Comparison of ENCODE assay signal across 25 cellular contexts in the genomic region with DNA sequence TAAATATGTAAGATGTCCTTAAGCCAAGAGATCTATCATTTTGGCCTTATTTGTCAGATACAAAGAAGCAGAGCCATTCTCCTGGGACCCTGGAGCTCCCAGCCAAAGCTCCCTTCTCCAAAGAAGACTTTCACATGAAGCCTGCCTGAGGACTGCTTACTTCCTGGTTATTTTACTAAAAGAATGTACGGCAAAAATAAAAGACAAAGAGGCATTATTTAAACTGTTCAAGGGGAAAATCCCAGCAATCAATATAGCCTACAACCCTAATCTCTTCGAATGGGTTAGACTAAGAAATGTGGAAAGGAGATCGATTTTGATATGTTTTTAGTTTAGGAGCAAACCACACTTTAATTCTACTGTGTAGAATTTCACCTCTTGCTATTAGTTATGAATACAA.
"Had no signal": no experiment of that assay in that cellular context is flagged by ENCODE, and none has a peak within 500 bp of the region (broad histone marks: within the 10 kb centered on the region; RNA-seq: fewer than 3 reads in every experiment).

No MANE protein-coding gene starts in this region.

- H3K27me3 ChIP-seq: neural progenitor cell, pancreas, right lobe of liver, sigmoid colon, stomach, thyroid gland, tibial nerve, upper lobe of left lung, vagina had no signal

- H3K4me3 Mint-ChIP-seq: naive thymus-derived CD8-positive, alpha-beta T cell; natural killer cell treated with Interleukin-12 subunit alpha and Interleukin-12 subunit beta and Interleukin-15 and Interleukin-18, amount 100 ng/mL, for 72 hours; neural progenitor cell; stimulated activated effector memory CD8-positive, alpha-beta T cell treated with anti-CD3 and anti-CD28 coated beads, Interleukin-12 subunit alpha, Interleukin-12 subunit beta, amount 100 ng/mL, for 72 hours; stimulated activated naive B cell treated with anti-CD40 and anti-IgM and Interleukin-4, amounts not matched to agents 10 μg/mL and 1 μg/mL and 100 μg/mL, for 72 hours; stimulated activated naive CD8-positive, alpha-beta T cell treated with anti-CD3 and anti-CD28 coated beads, Interleukin-15, Interleukin-2, amounts not matched to agents 100 ng/mL and 50 ng/mL, for 24 hours had no signal

- H3K9me3 ChIP-seq: pancreas, right lobe of liver, sigmoid colon, stomach, thoracic aorta, thyroid gland, tibial nerve, upper lobe of left lung, vagina had no signal

- H3K4me3 ChIP-seq: neural progenitor cell, pancreas, psoas muscle, right lobe of liver, sigmoid colon, stomach, thoracic aorta, thyroid gland, tibial nerve, upper lobe of left lung, vagina had no signal

- H3K27ac ChIP-seq: neural progenitor cell, psoas muscle, right lobe of liver, sigmoid colon, stomach, thoracic aorta, thyroid gland, tibial nerve, upper lobe of left lung, vagina had no signal

- H3K36me3 ChIP-seq: neural progenitor cell, pancreas, right lobe of liver, sigmoid colon, stomach, thoracic aorta, thyroid gland, tibial nerve, upper lobe of left lung, vagina had no signal

- H2AFZ ChIP-seq: neural progenitor cell had no signal

- DNase-seq: naive B cell; naive thymus-derived CD8-positive, alpha-beta T cell; pancreas; psoas muscle; right cardiac atrium; right lobe of liver; sigmoid colon; small intestine; stimulated activated CD4-positive, alpha-beta T cell treated with anti-CD3 and anti-CD28 coated beads, Interleukin-15, amount 100 ng/mL, for 24 hours; stimulated activated CD4-positive, alpha-beta T cell treated with anti-CD3 and anti-CD28 coated beads, Interleukin-2, amount 100 ng/mL, for 24 hours; stimulated activated CD4-positive, alpha-beta T cell treated with anti-CD3 and anti-CD28 coated beads, Interleukin-2, amount 100 ng/mL, for 48 hours; stimulated activated CD4-positive, alpha-beta T cell treated with anti-CD3 and anti-CD28 coated beads, Interleukin-4, amount 100 ng/mL, for 24 hours; stimulated activated naive B cell treated with anti-CD40 and anti-IgM and Interleukin-4, amounts not matched to agents 10 μg/mL and 1 μg/mL and 100 μg/mL, for 72 hours; stimulated activated naive CD4-positive, alpha-beta T cell treated with Interleukin-2 at 50 U/mL for 16 hours; stomach; thyroid gland; trophoblast cell; upper lobe of left lung had no signal

- ATAC-seq: naive thymus-derived CD8-positive, alpha-beta T cell; natural killer cell treated with Interleukin-12 subunit alpha and Interleukin-12 subunit beta and Interleukin-15 and Interleukin-18, amount 100 ng/mL, for 72 hours; psoas muscle; right cardiac atrium; right lobe of liver; stimulated activated effector memory CD8-positive, alpha-beta T cell treated with anti-CD3 and anti-CD28 coated beads, Interleukin-12 subunit alpha, Interleukin-12 subunit beta, amount 100 ng/mL, for 72 hours; stimulated activated naive B cell treated with anti-CD40 and anti-IgM and Interleukin-4, amounts not matched to agents 10 μg/mL and 1 μg/mL and 100 μg/mL, for 72 hours had no signal

- H3K27ac Mint-ChIP-seq: naive B cell; naive thymus-derived CD8-positive, alpha-beta T cell; natural killer cell treated with Interleukin-12 subunit alpha and Interleukin-12 subunit beta and Interleukin-15 and Interleukin-18, amount 100 ng/mL, for 72 hours; neural progenitor cell; stimulated activated effector memory CD8-positive, alpha-beta T cell treated with anti-CD3 and anti-CD28 coated beads, Interleukin-12 subunit alpha, Interleukin-12 subunit beta, amount 100 ng/mL, for 72 hours; stimulated activated naive B cell treated with anti-CD40 and anti-IgM and Interleukin-4, amounts not matched to agents 10 μg/mL and 1 μg/mL and 100 μg/mL, for 72 hours; stimulated activated naive CD8-positive, alpha-beta T cell treated with anti-CD3 and anti-CD28 coated beads, Interleukin-15, Interleukin-2, amounts not matched to agents 100 ng/mL and 50 ng/mL, for 24 hours had no signal

- H3K9me3 Mint-ChIP-seq: natural killer cell treated with Interleukin-12 subunit alpha and Interleukin-12 subunit beta and Interleukin-15 and Interleukin-18, amount 100 ng/mL, for 72 hours; stimulated activated effector memory CD8-positive, alpha-beta T cell treated with anti-CD3 and anti-CD28 coated beads, Interleukin-12 subunit alpha, Interleukin-12 subunit beta, amount 100 ng/mL, for 72 hours; stimulated activated naive CD8-positive, alpha-beta T cell treated with anti-CD3 and anti-CD28 coated beads, Interleukin-15, Interleukin-2, amounts not matched to agents 100 ng/mL and 50 ng/mL, for 24 hours had no signal

- H3K36me3 Mint-ChIP-seq: naive B cell; naive thymus-derived CD8-positive, alpha-beta T cell; natural killer cell treated with Interleukin-12 subunit alpha and Interleukin-12 subunit beta and Interleukin-15 and Interleukin-18, amount 100 ng/mL, for 72 hours; neural progenitor cell; stimulated activated effector memory CD8-positive, alpha-beta T cell treated with anti-CD3 and anti-CD28 coated beads, Interleukin-12 subunit alpha, Interleukin-12 subunit beta, amount 100 ng/mL, for 72 hours; stimulated activated naive B cell treated with anti-CD40 and anti-IgM and Interleukin-4, amounts not matched to agents 10 μg/mL and 1 μg/mL and 100 μg/mL, for 72 hours had no signal

- H3K4me1 Mint-ChIP-seq: naive B cell; naive thymus-derived CD8-positive, alpha-beta T cell; neural progenitor cell; stimulated activated effector memory CD8-positive, alpha-beta T cell treated with anti-CD3 and anti-CD28 coated beads, Interleukin-12 subunit alpha, Interleukin-12 subunit beta, amount 100 ng/mL, for 72 hours; stimulated activated naive B cell treated with anti-CD40 and anti-IgM and Interleukin-4, amounts not matched to agents 10 μg/mL and 1 μg/mL and 100 μg/mL, for 72 hours had no signal

- H3K4me1 ChIP-seq: neural progenitor cell, psoas muscle, right lobe of liver, stomach, tibial nerve, upper lobe of left lung, vagina had no signal

- H3K9ac ChIP-seq: neural progenitor cell had no signal

- H3K4me2 ChIP-seq: neural progenitor cell had no signal
